In genomic region chr7:116249969-116250553, GRCh38 we compare ENCODE assay signal across 9 cellular contexts. TPM values are rescaled to one million over a fixed set of nuclear protein-coding genes. Genes with fewer than 3 reads are reported as not detected.
DNase-seq lines count a peak whose midpoint lies in the region; ATAC-seq and TF ChIP-seq lines count a peak whose summit lies in the region.
"Had no signal": no experiment of that assay in that cellular context is flagged by ENCODE, and none has a peak within 500 bp of the region (broad histone marks: within the 10 kb centered on the region; RNA-seq: fewer than 3 reads in every experiment).

No MANE protein-coding gene starts in this region.

- H3K56ac ChIP-seq in H9 (ENCODE audit: insufficient read length, low read depth, low read length): no peak overlapping the region

- no peak overlapping the region for H2BK15ac ChIP-seq in H9 (ENCODE audit: low read depth, low read length)

- no peak overlapping the region for H3K4me3 ChIP-seq in DND-41 (ENCODE audit: low read depth in 1 of 2, low read length in 2 of 2)
- H3K4me3 ChIP-seq in Panc1 (ENCODE audit: low read depth in 2 of 2, low read length in 2 of 2): no peak overlapping the region
- no peak overlapping the region for H3K4me3 ChIP-seq in fibroblast of the aortic adventitia (ENCODE audit: low read depth, low read length)
- H3K4me3 ChIP-seq: skin epidermis had no signal

- BruUV-seq in Panc1 (replicated peaks; lab: Mats Ljungman, UMichigan): no TSS peak

- H3K14ac ChIP-seq in H9 (ENCODE audit: insufficient read depth, low read length): no peak overlapping the region

- TF ChIP-seq CTCF in DND-41 (IDR thresholded peaks at IDR 0.05; ENCODE audit: borderline replicate concordance, extremely low read depth, low read length, poor library complexity, severe bottlenecking) (peak; percentile 51), H9 (conservative IDR thresholded peaks at IDR 0.05) (peak; percentile 69), Panc1 (IDR thresholded peaks at IDR 0.05) (peak; percentile 59), fibroblast of the aortic adventitia (IDR thresholded peaks at IDR 0.05; ENCODE audit: insufficient read depth, low read length) (peak; percentile 66)

- no peaks in the 10 kb centered on the region for H4K20me1 ChIP-seq in DND-41 (ENCODE audit: insufficient read depth, low read length)
- no peaks in the 10 kb centered on the region for H4K20me1 ChIP-seq in H9 (ENCODE audit: control insufficient read depth, insufficient read depth, insufficient read length)

- H3K79me2 ChIP-seq in DND-41 (ENCODE audit: insufficient read depth, low read length): no peaks in the 10 kb centered on the region
- no peaks in the 10 kb centered on the region for H3K79me2 ChIP-seq in H9 (ENCODE audit: insufficient read depth, low read length)

- no peak overlapping the region for H2AK5ac ChIP-seq in H9 (ENCODE audit: insufficient read length, low read length)

- H3K27ac ChIP-seq in DND-41 (ENCODE audit: low read length) (no peak overlapping the region), H9 (ENCODE audit: insufficient read length, low read depth, low read length) (no peak overlapping the region), Panc1 (ENCODE audit: low read length) (no peak overlapping the region; the same call in 1 of the 2 replicates)
- H3K27ac ChIP-seq: skin epidermis had no signal

- H3K9me3 ChIP-seq in DND-41 (ENCODE audit: insufficient read depth, low read length, severe bottlenecking) (peaks cover 3% of the 10 kb centered on the region), H9 (ENCODE audit: control insufficient read depth, low read depth, low read length) (no peaks in the 10 kb centered on the region), Panc1 (ENCODE audit: control insufficient read depth, insufficient read depth, low read depth, low read length) (no peaks in the 10 kb centered on the region)

- H3K4ac ChIP-seq in H9 (ENCODE audit: low read depth, low read length): no peak overlapping the region

- no peak overlapping the region for H3K9ac ChIP-seq in DND-41 (ENCODE audit: low read depth, low read length)
- H3K9ac ChIP-seq in H9 (ENCODE audit: extremely low read depth, insufficient read length, low read length): no peak overlapping the region

- H3K36me3 ChIP-seq in DND-41 (ENCODE audit: insufficient read depth, low read length): no peaks in the 10 kb centered on the region
- peaks cover 16% of the 10 kb centered on the region for H3K36me3 ChIP-seq in Panc1 (ENCODE audit: control insufficient read depth, insufficient read depth, low read length)

- no peak overlapping the region for H2BK12ac ChIP-seq in H9 (ENCODE audit: insufficient read length, low read depth, low read length)

- H3K9me3 Mint-ChIP-seq in H9: peaks cover 6 to 12% of the 10 kb centered on the region in 2 experiments
- peaks cover 5% of the 10 kb centered on the region for H3K9me3 Mint-ChIP-seq in stimulated activated memory B cell treated with anti-CD40 and anti-IgM and Interleukin-4, amounts not matched to agents 10 μg/mL and 1 μg/mL and 100 μg/mL, for 72 hours

- WGBS in H9 (ENCODE audit: extremely low coverage, insufficient read length, low lambda C conversion rate): no CpG with 5 or more reads among the region's 3 CpGs

- H3K4me1 Mint-ChIP-seq in H9: peaks cover 14 to 18% of the 10 kb centered on the region in 2 experiments
- H3K4me1 Mint-ChIP-seq in stimulated activated memory B cell treated with anti-CD40 and anti-IgM and Interleukin-4, amounts not matched to agents 10 μg/mL and 1 μg/mL and 100 μg/mL, for 72 hours: peaks cover 20% of the 10 kb centered on the region

- ATAC-seq in DND-41 (ENCODE audit: insufficient read depth, low read depth) (peak; percentile 74), Panc1 (peak; percentile 89)
- ATAC-seq in stimulated activated memory B cell treated with anti-CD40 and anti-IgM and Interleukin-4, amounts not matched to agents 10 μg/mL and 1 μg/mL and 100 μg/mL, for 72 hours: no peak

- no peaks in the 10 kb centered on the region for H3K23me2 ChIP-seq in H9 (ENCODE audit: insufficient read length, low read depth, low read length, poor library complexity, severe bottlenecking)

- no peak overlapping the region for H2BK5ac ChIP-seq in H9 (ENCODE audit: insufficient read length, low read length)

- peaks cover 2% of the 10 kb centered on the region for H3K4me1 ChIP-seq in DND-41 (ENCODE audit: insufficient read depth, low read length)
- H3K4me1 ChIP-seq in H9 (ENCODE audit: insufficient read depth, low read length): peaks cover 3% of the 10 kb centered on the region; the same call in 1 of the 2 replicates
- no peaks in the 10 kb centered on the region for H3K4me1 ChIP-seq in Panc1 (ENCODE audit: control insufficient read depth, insufficient read depth, low read length)

- no peak overlapping the region for H3K18ac ChIP-seq in H9 (ENCODE audit: insufficient read length, low read depth, low read length)

- H3K27me3 ChIP-seq in DND-41 (ENCODE audit: insufficient read depth, low read length, poor library complexity) (no peaks in the 10 kb centered on the region), H9 (ENCODE audit: insufficient read depth, low read length) (no peaks in the 10 kb centered on the region), Panc1 (ENCODE audit: control insufficient read depth, insufficient read depth, low read length) (no peaks in the 10 kb centered on the region)

- H2AFZ ChIP-seq in DND-41 (ENCODE audit: low read depth, low read length): no peak overlapping the region
- H2AFZ ChIP-seq in H9 (ENCODE audit: low read length): no peak overlapping the region

- no peak overlapping the region for H3K4me3 Mint-ChIP-seq in H9
- H3K4me3 Mint-ChIP-seq in stimulated activated memory B cell treated with anti-CD40 and anti-IgM and Interleukin-4, amounts not matched to agents 10 μg/mL and 1 μg/mL and 100 μg/mL, for 72 hours: no peak overlapping the region

- no peaks in the 10 kb centered on the region for H3K27me3 Mint-ChIP-seq in H9 (ENCODE audit: low read depth)
- no peaks in the 10 kb centered on the region for H3K27me3 Mint-ChIP-seq in stimulated activated memory B cell treated with anti-CD40 and anti-IgM and Interleukin-4, amounts not matched to agents 10 μg/mL and 1 μg/mL and 100 μg/mL, for 72 hours

- H2BK20ac ChIP-seq in H9 (ENCODE audit: low read depth, low read length, poor library complexity, severe bottlenecking): no peak overlapping the region

- peak; percentile 27 for DNase-seq in DND-41
- peak; percentile 45 for DNase-seq in H9
- DNase-seq in Panc1 (ENCODE audit: low read depth, low spot score): no peak
- peak; percentile 63 for DNase-seq in fibroblast of the aortic adventitia (ENCODE audit: low read depth)
- DNase-seq in activated CD4-positive, alpha-beta T cell treated with anti-CD3 and anti-CD28 coated beads, Interleukin-2, amount 50 U/mL, for 48 hours: no peak
- DNase-seq in activated CD4-positive, CD25-positive, alpha-beta regulatory T cell treated with anti-CD3 and anti-CD28 coated beads, Interleukin-2, amount 50 U/mL, for 72 hours: no peak
- no peak for DNase-seq in DMS79 (lab: John Stamatoyannopoulos, UW)

- no peak overlapping the region for H4K8ac ChIP-seq in H9 (replicated peaks; ENCODE audit: insufficient read length, low read depth, low read length)

- in situ Hi-C loops in Panc1 (cut with HindIII; ENCODE audit: low pct_unique_long_range_greater_than_20kb, low sequenced_read_pairs): no loop called here

- no peak overlapping the region for H4K5ac ChIP-seq in H9 (ENCODE audit: insufficient read length, low read depth, low read length)

- H2BK120ac ChIP-seq in H9 (ENCODE audit: low read depth, low read length, poor library complexity, severe bottlenecking): no peak overlapping the region

- no peak overlapping the region; a peak in 1 of 7 replicates for H3K27ac Mint-ChIP-seq in H9
- peak overlapping the region; percentile 30 for H3K27ac Mint-ChIP-seq in stimulated activated memory B cell treated with anti-CD40 and anti-IgM and Interleukin-4, amounts not matched to agents 10 μg/mL and 1 μg/mL and 100 μg/mL, for 72 hours

- peaks cover 14 to 31% (median 26%) of the 10 kb centered on the region in 3 experiments for H3K36me3 Mint-ChIP-seq in H9 (ENCODE audit: insufficient read depth in 1 of 3, low read depth in 3 of 3)
- H3K36me3 Mint-ChIP-seq in stimulated activated memory B cell treated with anti-CD40 and anti-IgM and Interleukin-4, amounts not matched to agents 10 μg/mL and 1 μg/mL and 100 μg/mL, for 72 hours: peaks cover 49% of the 10 kb centered on the region

- H3K23ac ChIP-seq in H9 (ENCODE audit: insufficient read length, low read depth, low read length): no peak overlapping the region

- no peak overlapping the region for H4K91ac ChIP-seq in H9 (ENCODE audit: insufficient read length, low read depth, low read length)

- H3K4me2 ChIP-seq in DND-41 (ENCODE audit: insufficient read depth, low read length) (no peak overlapping the region), H9 (ENCODE audit: insufficient read depth, insufficient read length, low read length) (no peak overlapping the region)

- no peak overlapping the region for H3T11ph ChIP-seq in H9 (ENCODE audit: low read length)

- CTCF ChIA-PET in Panc1 (lab: Charles Lee): no interaction called here

- intact Hi-C loops in Panc1 (cut with micrococcal nuclease; ENCODE audit: unreplicated experiment): loop anchor here (10.0 kb wide), 1 partner anchor 185 kb away; no protein-coding TSS in a partner anchor

- no peaks in the 10 kb centered on the region for H3K79me1 ChIP-seq in H9 (ENCODE audit: insufficient read depth, low read depth, low read length, poor library complexity, severe bottlenecking)

- POLR2A ChIA-PET in Panc1 (lab: Charles Lee): no interaction called here

RNA-seq across cellular contexts. Expression of gene TES, which starts 39.7 kb away (rescaled TPM):
- total RNA-seq in H9 (2021): 28.2 and 30.9 TPM in 2 replicates
- 99.4 TPM for total RNA-seq in Panc1 (2021; ENCODE audit: unreplicated experiment)
- 84.1 TPM for polyA plus RNA-seq in Panc1 (2012; ENCODE audit: insufficient read length)
- total RNA-seq in fibroblast of the aortic adventitia (ENCODE audit: low replicate concordance): 39.2 and 61.3 TPM in 2 replicates

Comparison
In these comparisons a context has a peak if more than half of its experiments do, and no peak if none do; other contexts are left out.
1. DNase-seq: peak in DND-41 (single experiment), H9 (single experiment) and fibroblast of the aortic adventitia (single experiment); none in Panc1 (single experiment), activated CD4-positive, alpha-beta T cell treated with anti-CD3 and anti-CD28 coated beads, Interleukin-2, amount 50 U/mL, for 48 hours (0 of 2), activated CD4-positive, CD25-positive, alpha-beta regulatory T cell treated with anti-CD3 and anti-CD28 coated beads, Interleukin-2, amount 50 U/mL, for 72 hours (single experiment) and DMS79 (single experiment).
2. Peak in every context shown above with its lines, with median percentiles within 50 percentile points of each other: CTCF ChIP-seq.